In genomic region chr6:105087571-105088211, GRCh38 we compare ENCODE assay signal across 9 cellular contexts.
DNase-seq lines count a peak whose midpoint lies in the region; ATAC-seq and TF ChIP-seq lines count a peak whose summit lies in the region.
"Had no signal": no experiment of that assay in that cellular context is flagged by ENCODE, and none has a peak within 500 bp of the region (broad histone marks: within the 10 kb centered on the region; RNA-seq: fewer than 3 reads in every experiment).

No MANE protein-coding gene starts in this region.

- no peaks in the 10 kb centered on the region for H3K36me3 Mint-ChIP-seq in CD4-positive, alpha-beta T cell (ENCODE audit: low read depth)

- peaks cover 6% of the 10 kb centered on the region for H3K27me3 Mint-ChIP-seq in CD4-positive, alpha-beta T cell
- H3K27me3 Mint-ChIP-seq: activated B cell treated with CpG ODN at 0.5 μM for 24 hours had no signal

- peak; percentile 78 for TF ChIP-seq CTCF in CD4-positive, alpha-beta T cell (IDR thresholded peaks at IDR 0.05)
- TF ChIP-seq CTCF in GM13976 (IDR thresholded peaks at IDR 0.05; ENCODE audit: borderline replicate concordance, control extremely low read depth, extremely low read depth, insufficient read depth, missing control alignments), result peak; percentile 79
- peak; percentile 74 for TF ChIP-seq CTCF in astrocyte of the spinal cord (IDR thresholded peaks at IDR 0.05; ENCODE audit: low read depth, low read length)

- H3K9me3 Mint-ChIP-seq in CD4-positive, alpha-beta T cell, result no peaks in the 10 kb centered on the region
- H3K9me3 Mint-ChIP-seq: activated B cell treated with CpG ODN at 0.5 μM for 24 hours had no signal

- POLR2A ChIA-PET in CD4-positive, alpha-beta T cell (lab: Charles Lee), result interaction anchor here (1.1 kb wide), 1 partner anchor 315 kb away, joined by 4 read pairs; the partner anchor contains the start of gene PREP

- no peaks in the 10 kb centered on the region for H3K4me1 Mint-ChIP-seq in CD4-positive, alpha-beta T cell (ENCODE audit: low read depth)
- H3K4me1 Mint-ChIP-seq: activated B cell treated with CpG ODN at 0.5 μM for 24 hours had no signal

- H3K4me3 Mint-ChIP-seq in CD4-positive, alpha-beta T cell, result no peak overlapping the region
- H3K4me3 Mint-ChIP-seq: activated B cell treated with CpG ODN at 0.5 μM for 24 hours had no signal

- intact Hi-C loops in CD4-positive, alpha-beta T cell (cut with DNase I, micrococcal nuclease), result loop anchor here (1.0 to 5.0 kb wide), 3 partner anchors 315 to 337 kb away; partner anchors contain the start of gene PREP (in 2 of the 2)

- no peak overlapping the region for H3K4me3 ChIP-seq in astrocyte of the spinal cord (ENCODE audit: low read depth, low read length)

- no peak overlapping the region for H3K27ac Mint-ChIP-seq in CD4-positive, alpha-beta T cell
- H3K27ac Mint-ChIP-seq: activated B cell treated with CpG ODN at 0.5 μM for 24 hours had no signal

- DNase-seq in CD4-positive, alpha-beta T cell, result peak in 2 of 10 experiments; percentile 2 to 8
- DNase-seq in GM13976 (ENCODE audit: low spot score) (peak; percentile 49), NCI-H524 (lab: John Stamatoyannopoulos, UW) (peak; percentile 23 to 61), astrocyte of the spinal cord (ENCODE audit: low read depth, low spot score) (peak; percentile 70), iris pigment epithelial cell (ENCODE audit: low read depth) (peak; percentile 60), superior temporal gyrus (ENCODE audit: extremely low spot score) (peak; percentile 88), T-helper 9 cell (no peak)
- DNase-seq: activated B cell treated with CpG ODN at 0.5 μM for 24 hours had no signal

- in situ Hi-C loops in GM13976 (cut with MboI; ENCODE audit: low sequenced_read_pairs, unreplicated experiment) (no loop called here), astrocyte of the spinal cord (cut with HindIII; ENCODE audit: low sequenced_read_pairs) (no loop called here)

- CTCF ChIA-PET in CD4-positive, alpha-beta T cell (lab: Charles Lee), result interaction anchor here (0.7 to 1.6 kb wide), 8 partner anchors 10 to 338 kb away, joined by 3 to 8 read pairs (median 3); partner anchors contain the start of gene PREP

- no peaks in the 10 kb centered on the region for H3K9me3 ChIP-seq in CD4-positive, alpha-beta T cell (ENCODE audit: control insufficient read depth, low read length)

- peaks cover 5% of the 10 kb centered on the region for H3K27me3 ChIP-seq in CD4-positive, alpha-beta T cell (ENCODE audit: control insufficient read depth, insufficient read depth, low read length)

- no peak for ATAC-seq in CD4-positive, alpha-beta T cell (ENCODE audit: poor library complexity)
- peak; percentile 67 for ATAC-seq in HG03432 (IDR thresholded peaks at IDR 0.05; ENCODE audit: unreplicated experiment)

- no peak overlapping the region for H3K27ac ChIP-seq in CD4-positive, alpha-beta T cell (ENCODE audit: low read depth, low read length)
